In genomic region chr6:143843689-143844405, GRCh38 we compare ENCODE assay signal across 10 cellular contexts. TPM values are rescaled to one million over a fixed set of nuclear protein-coding genes. Genes with fewer than 3 reads are reported as not detected.
A peak's percentile ranks its signal among the peaks of the same experiment; 100 is the strongest.
DNase-seq lines count a peak whose midpoint lies in the region; ATAC-seq, FAIRE-seq and TF ChIP-seq lines count a peak whose summit lies in the region.
"Had no signal": no experiment of that assay in that cellular context is flagged by ENCODE, and none has a peak within 500 bp of the region (broad histone marks: within the 10 kb centered on the region; RNA-seq: fewer than 3 reads in every experiment).

No MANE protein-coding gene starts in this region.

- TF ChIP-seq CTCF in astrocyte of the spinal cord (IDR thresholded peaks at IDR 0.05; ENCODE audit: low read depth, low read length) (no peak), HepG2 (CRISPR knock-in tag; IDR thresholded peaks at IDR 0.05) (no peak), tibial nerve (IDR thresholded peaks at IDR 0.05) (no peak)

- H4K20me1 ChIP-seq in BLaER1 treated with 17β-estradiol and CSF1 and Interleukin-3, amounts not matched to agents 10 nM and 100 nM, result peaks cover 0 to 46% (median 11%) of the 10 kb centered on the region in 11 experiments; a peak in 12 of 22 replicates
- H4K20me1 ChIP-seq in HepG2 (ENCODE audit: insufficient read depth, low read length), result no peaks in the 10 kb centered on the region

- peaks cover 33% of the 10 kb centered on the region for H3K79me2 ChIP-seq in HepG2 (ENCODE audit: insufficient read depth, low read length)

- DNase-seq in KBM-7 (peak; percentile 68), astrocyte of the spinal cord (ENCODE audit: low read depth, low spot score) (peak; percentile 15), HepG2 (ENCODE audit: low spot score) (peak; percentile 13), tibial nerve (ENCODE audit: low spot score in 2 of 2) (no peak), iPS-NIHi11 (ENCODE audit: low spot score) (no peak)

- in situ Hi-C loops in KBM-7 (cut with MboI; ENCODE audit: low pct_unique_long_range_greater_than_20kb, low sequenced_read_pairs) (no loop called here), astrocyte of the spinal cord (cut with HindIII; ENCODE audit: low sequenced_read_pairs) (no loop called here), HepG2 (cut with HindIII; ENCODE audit: extremely low pct_ligation_motif_present, low pct_unique_long_range_greater_than_20kb) (loop anchor here (5.0 kb wide), 2 partner anchors 167 to 267 kb away; partner anchors contain the start of gene PHACTR2)

- H3K36me3 ChIP-seq in BLaER1 treated with 17β-estradiol and CSF1 and Interleukin-3, amounts not matched to agents 10 nM and 100 nM, result peaks cover 44 to 48% (median 46%) of the 10 kb centered on the region in 11 experiments
- H3K36me3 ChIP-seq in HepG2 (replicated peaks in 1 of 2; ENCODE audit: control insufficient read depth in 1 of 2, insufficient read depth in 2 of 2, low read length in 2 of 2) (peaks cover 17 to 33% of the 10 kb centered on the region in 2 experiments), tibial nerve (peaks cover 0 to 44% (median 16%) of the 10 kb centered on the region in 3 donors)

- no peak for FAIRE-seq in HepG2 (lab: Jason Lieb, UNC)

- TF ChIP-seq RAD21 in HepG2 (CRISPR knock-in tag; IDR thresholded peaks at IDR 0.05), result no peak

- peak; percentile 3 for ATAC-seq in GM19043 (IDR thresholded peaks at IDR 0.05; ENCODE audit: low read depth, unreplicated experiment)
- ATAC-seq in HepG2, result peak; percentile 33
- no peak for ATAC-seq in GM19328 (IDR thresholded peaks at IDR 0.05; ENCODE audit: unreplicated experiment)

- no peak overlapping the region for H2AFZ ChIP-seq in HepG2 (ENCODE audit: low read length)

- H3K9ac ChIP-seq in BLaER1 treated with 17β-estradiol and CSF1 and Interleukin-3, amounts not matched to agents 10 nM and 100 nM, result peak overlapping the region; percentile 84 to 96 (median 94)
- peak overlapping the region; percentile 98 for H3K9ac ChIP-seq in HepG2 (ENCODE audit: insufficient read depth, low read depth, low read length)

- intact Hi-C loops in HepG2 (cut with micrococcal nuclease; ENCODE audit: unreplicated experiment), result loop anchor here (1.0 to 5.0 kb wide), 5 partner anchors 99 to 269 kb away; partner anchors contain the start of gene PHACTR2

- H3K27me3 ChIP-seq in BLaER1 treated with 17β-estradiol and CSF1 and Interleukin-3, amounts not matched to agents 10 nM and 100 nM, result no peaks in the 10 kb centered on the region
- no peaks in the 10 kb centered on the region; a peak in 1 of 5 replicates for H3K27me3 ChIP-seq in HepG2 (ENCODE audit: control insufficient read depth in 1 of 2, insufficient read depth in 2 of 2, low read length in 2 of 2)
- H3K27me3 ChIP-seq in tibial nerve, result no peaks in the 10 kb centered on the region

- TF ChIP-seq POLR2A in HepG2 (IDR thresholded peaks at IDR 0.05; ENCODE audit: insufficient read depth in 1 of 2, low read depth in 2 of 2, low read length in 2 of 2) (no peak), tibial nerve (IDR thresholded peaks at IDR 0.05) (no peak)

- TF ChIP-seq EP300 in HepG2 (IDR thresholded peaks at IDR 0.05; ENCODE audit: low read depth in 2 of 2, low read length in 2 of 2) (no peak), HepG2 (CRISPR knock-in tag; IDR thresholded peaks at IDR 0.05; ENCODE audit: borderline replicate concordance) (no peak), tibial nerve (IDR thresholded peaks at IDR 0.05) (no peak)

- POLR2A ChIA-PET in HepG2 (lab: Yijun Ruan, JAX), result interaction anchor here (0.6 to 3.1 kb wide), 25 partner anchors 9 to 785 kb away, joined by 3 to 48 read pairs (median 5); partner anchors contain the start of genes FUCA2 and ZC2HC1B

- peak overlapping the region; percentile 77 to 92 (median 80) for H3K4me3 ChIP-seq in BLaER1 treated with 17β-estradiol and CSF1 and Interleukin-3, amounts not matched to agents 10 nM and 100 nM
- H3K4me3 ChIP-seq in astrocyte of the spinal cord (ENCODE audit: low read depth, low read length) (peak overlapping the region; percentile 86), HepG2 (replicated peaks in 1 of 3; ENCODE audit: insufficient read depth in 1 of 3, low read depth in 2 of 3, low read length in 3 of 3) (peak overlapping the region; percentile 75 to 88 (median 85)), tibial nerve (peak overlapping the region; percentile 71 to 93 (median 82))

- CTCF ChIA-PET in HepG2 (lab: Yijun Ruan, JAX; ENCODE audit: low intra/inter-chr PET ratio, low total read pairs), result no interaction called here

- peak overlapping the region; percentile 86 to 98 (median 95) for H3K27ac ChIP-seq in BLaER1 treated with 17β-estradiol and CSF1 and Interleukin-3, amounts not matched to agents 10 nM and 100 nM
- H3K27ac ChIP-seq in HepG2 (ENCODE audit: extremely low read length, insufficient read depth, low read length) (peak overlapping the region; percentile 95), tibial nerve (peak overlapping the region; percentile 93 to 99 (median 97))

- WGBS in HepG2 (ENCODE audit: low lambda C conversion rate), result under 1% methylated on average over 13 of the region's 13 CpGs
- WGBS in tibial nerve, 2 donors, result 4 to 6% methylated on average over 13 of the region's 13 CpGs

- peaks cover 10 to 22% (median 18%) of the 10 kb centered on the region in 10 experiments; a peak in 19 of 20 replicates for H3K4me1 ChIP-seq in BLaER1 treated with 17β-estradiol and CSF1 and Interleukin-3, amounts not matched to agents 10 nM and 100 nM
- H3K4me1 ChIP-seq in HepG2 (ENCODE audit: insufficient read depth, low read length) (peaks cover 31% of the 10 kb centered on the region), tibial nerve (peaks cover 0 to 29% (median 17%) of the 10 kb centered on the region in 4 donors)

- H3K9me3 ChIP-seq in BLaER1 treated with 17β-estradiol and CSF1 and Interleukin-3, amounts not matched to agents 10 nM and 100 nM (replicated peaks in 1 of 11), result no peaks in the 10 kb centered on the region
- H3K9me3 ChIP-seq in HepG2 (ENCODE audit: low read length) (no peaks in the 10 kb centered on the region), tibial nerve (no peaks in the 10 kb centered on the region)

- BruUV-seq in HepG2 (replicated peaks; lab: Mats Ljungman, UMichigan), result TSS peak; percentile 48

- H3K4me2 ChIP-seq in BLaER1 treated with 17β-estradiol and CSF1 and Interleukin-3, amounts not matched to agents 10 nM and 100 nM, result peak overlapping the region; percentile 78 to 97 (median 90)
- H3K4me2 ChIP-seq in HepG2 (ENCODE audit: low read depth, low read length), result peak overlapping the region; percentile 87

TF ChIP-seq in HepG2, 621 proteins besides CTCF, POLR2A, EP300 and RAD21 (continues in another document):
- TF ChIP-seq ZNF30 (CRISPR knock-in tag; IDR thresholded peaks at IDR 0.05) (no peak), ZNF484 (CRISPR knock-in tag; IDR thresholded peaks at IDR 0.05; ENCODE audit: borderline replicate concordance, low read depth) (peak; percentile 21; the same call in 1 of the 2 replicates), ZNF7 (CRISPR knock-in tag; IDR thresholded peaks at IDR 0.05) (no peak), RFX1 (IDR thresholded peaks at IDR 0.05) (no peak), ZNF33B (CRISPR knock-in tag; IDR thresholded peaks at IDR 0.05) (no peak)

RNA-seq across cellular contexts. Expression of gene LTV1, which starts 0.7 kb away (rescaled TPM):
- 85.8 and 122 TPM in 2 replicates for total RNA-seq in HepG2 (2016; rRNA removed; fragmentation: Illumina TruSeq; extraction: Trizol)
- 15.6 and 17.4 TPM in 2 replicates for total RNA-seq in HepG2 (2016; cell fraction: cytosol; rRNA removed; fragmentation: Illumina TruSeq; extraction: Trizol; ENCODE audit: low read depth)
- total RNA-seq in HepG2 (2016; cell fraction: insoluble cytoplasmic fraction; rRNA removed; fragmentation: Illumina TruSeq; extraction: Trizol), result 84.4 and 118 TPM in 2 replicates
- total RNA-seq in HepG2 (2016; cell fraction: membrane; rRNA removed; fragmentation: Illumina TruSeq; extraction: Trizol), result 31.8 and 36.3 TPM in 2 replicates
- 69.7 and 73.2 TPM in 2 replicates for total RNA-seq in HepG2 (2016; cell fraction: nucleus; rRNA removed; fragmentation: Illumina TruSeq; extraction: Trizol)
- 15.9 and 21.1 TPM in 2 replicates for polyA plus RNA-seq in HepG2 (2011; rRNA removed)
- polyA plus RNA-seq in HepG2 (2011; cell fraction: cytosol; rRNA removed), result 6.1 and 9.5 TPM in 2 replicates
- 21.7 and 25.4 TPM in 2 replicates for polyA plus RNA-seq in HepG2 (2011; cell fraction: nucleus; rRNA removed)
- polyA plus RNA-seq in HepG2 (2012), result 32.5 and 45.9 TPM in 2 replicates
- 12.9 and 13.2 TPM in 2 replicates for polyA plus RNA-seq in HepG2 (2016; cell fraction: cytosol; fragmentation: Illumina TruSeq; extraction: Trizol; ENCODE audit: low read depth)
- polyA plus RNA-seq in HepG2 (2016; cell fraction: insoluble cytoplasmic fraction; fragmentation: Illumina TruSeq; extraction: Trizol; ENCODE audit: low read depth), result 129 and 141 TPM in 2 replicates
- 19.2 and 19.9 TPM in 2 replicates for polyA plus RNA-seq in HepG2 (2016; cell fraction: membrane; fragmentation: Illumina TruSeq; extraction: Trizol; ENCODE audit: low read depth)
- 128 and 133 TPM in 2 replicates for polyA plus RNA-seq in HepG2 (2016; cell fraction: nucleus; fragmentation: Illumina TruSeq; extraction: Trizol; ENCODE audit: insufficient read depth, low read depth)
- polyA minus RNA-seq in HepG2 (2011; rRNA and poly(A)+ RNA removed; ENCODE audit: low replicate concordance), result 2.3 and 2.5 TPM in 2 replicates
- polyA minus RNA-seq in HepG2 (2011; cell fraction: cytosol; rRNA and poly(A)+ RNA removed), result 8.6 and 9.2 TPM in 2 replicates
- polyA minus RNA-seq in HepG2 (2011; cell fraction: nucleus; rRNA and poly(A)+ RNA removed), result 37.7 and 42.4 TPM in 2 replicates
- 10 to 100 TPM; 16.4 to 33.0 (median 22.8) TPM for total RNA-seq in tibial nerve

RNA-seq across cellular contexts. Expression of gene ZC2HC1B, which starts 20.4 kb away (rescaled TPM):
- total RNA-seq in HepG2 (2016; rRNA removed; fragmentation: Illumina TruSeq; extraction: Trizol), result not detected in 2 replicates
- total RNA-seq in HepG2 (2016; cell fraction: cytosol; rRNA removed; fragmentation: Illumina TruSeq; extraction: Trizol; ENCODE audit: low read depth), result not detected in 2 replicates
- total RNA-seq in HepG2 (2016; cell fraction: insoluble cytoplasmic fraction; rRNA removed; fragmentation: Illumina TruSeq; extraction: Trizol), result not detected in 2 replicates
- total RNA-seq in HepG2 (2016; cell fraction: membrane; rRNA removed; fragmentation: Illumina TruSeq; extraction: Trizol), result not detected in 2 replicates
- total RNA-seq in HepG2 (2016; cell fraction: nucleus; rRNA removed; fragmentation: Illumina TruSeq; extraction: Trizol), result not detected in 2 replicates
- polyA plus RNA-seq in HepG2 (2011; rRNA removed), result not detected in 2 replicates
- not detected in 2 replicates for polyA plus RNA-seq in HepG2 (2011; cell fraction: cytosol; rRNA removed)
- polyA plus RNA-seq in HepG2 (2011; cell fraction: nucleus; rRNA removed), result not detected in 2 replicates
- not detected in 2 replicates for polyA plus RNA-seq in HepG2 (2012)
- polyA plus RNA-seq in HepG2 (2016; cell fraction: cytosol; fragmentation: Illumina TruSeq; extraction: Trizol; ENCODE audit: low read depth), result not detected in 2 replicates
- not detected in 2 replicates for polyA plus RNA-seq in HepG2 (2016; cell fraction: insoluble cytoplasmic fraction; fragmentation: Illumina TruSeq; extraction: Trizol; ENCODE audit: low read depth)
- not detected in 2 replicates for polyA plus RNA-seq in HepG2 (2016; cell fraction: membrane; fragmentation: Illumina TruSeq; extraction: Trizol; ENCODE audit: low read depth)
- polyA plus RNA-seq in HepG2 (2016; cell fraction: nucleus; fragmentation: Illumina TruSeq; extraction: Trizol; ENCODE audit: insufficient read depth, low read depth), result not detected in 2 replicates
- not detected in 2 replicates for polyA minus RNA-seq in HepG2 (2011; rRNA and poly(A)+ RNA removed; ENCODE audit: low replicate concordance)
- not detected in 2 replicates for polyA minus RNA-seq in HepG2 (2011; cell fraction: cytosol; rRNA and poly(A)+ RNA removed)
- not detected in 2 replicates for polyA minus RNA-seq in HepG2 (2011; cell fraction: nucleus; rRNA and poly(A)+ RNA removed)
- total RNA-seq in tibial nerve, result 1 to 10 TPM in 1 of 4 donors, not detected in 3; 1.2 TPM
- total RNA-seq: subcutaneous adipose tissue; T-helper 2 cell treated with Interferon-gamma antibody and Interleukin-4, amounts not matched to agents 100 ng/mL and 5 ng/mL, for 36 hours had no signal

Comparison
In these comparisons a context has a peak if more than half of its experiments do, and no peak if none do; other contexts are left out.
1. DNase-seq: peak in KBM-7 (single experiment), astrocyte of the spinal cord (single experiment) and HepG2 (single experiment); none in tibial nerve (0 of 2) and iPS-NIHi11 (single experiment).
2. Peak in every context shown above with its lines, with median percentiles within 50 percentile points of each other: H3K27ac ChIP-seq and H3K4me3 ChIP-seq.